9 cellular contexts compared by ENCODE assay signal in the genomic region with DNA sequence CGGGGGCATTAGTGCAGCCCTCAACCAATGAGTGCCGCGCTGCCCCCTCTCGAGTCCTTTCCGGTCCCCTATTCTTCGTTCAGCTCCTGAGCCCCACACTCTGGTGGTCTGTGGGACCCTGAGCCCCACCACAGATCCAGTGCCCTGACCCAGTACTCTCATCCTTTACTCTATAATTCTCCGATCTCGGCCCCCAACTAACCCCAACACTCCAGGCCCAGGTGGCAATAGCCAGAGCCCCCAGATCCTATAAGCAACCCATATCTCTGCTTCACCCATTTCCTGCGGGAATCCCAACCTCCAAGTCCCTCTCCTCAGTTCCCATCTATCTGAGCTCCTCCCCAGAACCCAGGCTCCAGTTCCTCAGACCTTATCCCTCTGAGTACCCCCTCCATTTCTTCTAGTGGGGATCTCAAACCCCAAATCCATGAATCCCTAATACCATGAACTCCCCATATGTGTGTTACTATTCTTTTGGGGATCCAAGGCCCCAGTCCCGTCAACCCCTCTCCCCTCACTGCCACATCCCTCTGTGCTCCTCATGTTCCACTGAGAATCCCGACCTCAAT. TPM values are rescaled to one million over a fixed set of nuclear protein-coding genes. Genes with fewer than 3 reads are reported as not detected.
DNase-seq lines count a peak whose midpoint lies in the region; ATAC-seq and TF ChIP-seq lines count a peak whose summit lies in the region.
"Had no signal": no experiment of that assay in that cellular context is flagged by ENCODE, and none has a peak within 500 bp of the region (broad histone marks: within the 10 kb centered on the region; RNA-seq: fewer than 3 reads in every experiment).

No MANE protein-coding gene starts in this region.

- TF ChIP-seq CTCF in AG04449 (IDR thresholded peaks at IDR 0.05; ENCODE audit: insufficient read depth, low read length, missing control alignments) = no peak

- H3K27me3 Mint-ChIP-seq in central memory CD8-positive, alpha-beta T cell = no peaks in the 10 kb centered on the region

- no peaks in the 10 kb centered on the region for H3K27me3 ChIP-seq in HUES64 (ENCODE audit: insufficient read depth, low read length)
- no peaks in the 10 kb centered on the region for H3K27me3 ChIP-seq in muscle layer of duodenum (ENCODE audit: low read depth, low read length)

- H3K36me3 ChIP-seq in HUES64 (ENCODE audit: insufficient read depth, low read length) (peaks cover 3% of the 10 kb centered on the region; the same call in 1 of the 2 replicates), muscle layer of duodenum (ENCODE audit: control insufficient read depth in 1 of 2, insufficient read depth in 2 of 2, low read length in 2 of 2) (no peaks in the 10 kb centered on the region)

- 25% methylated on average over 11 of the region's 11 CpGs for WGBS in HUES64

- no peak for ATAC-seq in central memory CD8-positive, alpha-beta T cell (replicated peaks; ENCODE audit: extremely low read depth, poor library complexity, severe bottlenecking)

- POLR2A ChIA-PET in AG04449 (lab: Yijun Ruan, JAX) = interaction anchor here (0.7 to 1.9 kb wide), 9 partner anchors 11 to 306 kb away, joined by 3 to 12 read pairs (median 4); a partner anchor contains a TSS

- H3K4me3 ChIP-seq in AG04449 (ENCODE audit: low read depth, low read length) (peak overlapping the region; percentile 65), HUES64 (ENCODE audit: low read length) (peak overlapping the region; percentile 51), muscle layer of duodenum (ENCODE audit: low read depth in 1 of 2, low read length in 2 of 2) (peak overlapping the region; percentile 62 to 74)

- no peak overlapping the region for H3K27ac ChIP-seq in HUES64 (ENCODE audit: low read depth, low read length)
- H3K27ac ChIP-seq in muscle layer of duodenum (ENCODE audit: low read length) = peak overlapping the region; percentile 90

- H3K36me3 Mint-ChIP-seq in central memory CD8-positive, alpha-beta T cell (ENCODE audit: insufficient read depth) = peaks cover 11% of the 10 kb centered on the region

- CTCF ChIA-PET in AG04449 (lab: Yijun Ruan, JAX) = interaction anchor here (0.6 to 2.0 kb wide), 8 partner anchors 9 to 280 kb away, joined by 3 to 9 read pairs (median 4); a partner anchor contains a TSS

- no peaks in the 10 kb centered on the region for H3K9me3 ChIP-seq in HUES64 (ENCODE audit: insufficient read depth, low read depth, low read length)
- no peaks in the 10 kb centered on the region for H3K9me3 ChIP-seq in muscle layer of duodenum (ENCODE audit: control insufficient read depth in 1 of 2, low read length in 2 of 2)

- H3K4me1 ChIP-seq in HUES64 (ENCODE audit: insufficient read depth, low read length) (peaks cover 6% of the 10 kb centered on the region; the same call in 1 of the 2 replicates), muscle layer of duodenum (ENCODE audit: control insufficient read depth in 1 of 2, insufficient read depth in 2 of 2, low read length in 2 of 2) (peaks cover 13 to 32% of the 10 kb centered on the region in 2 donors)

- H3K4me1 Mint-ChIP-seq in central memory CD8-positive, alpha-beta T cell = peaks cover 48% of the 10 kb centered on the region

- H3K9ac ChIP-seq in HUES64 (ENCODE audit: low read depth, low read length) = no peak overlapping the region

- H3K4me3 Mint-ChIP-seq in central memory CD8-positive, alpha-beta T cell = peak overlapping the region; percentile 58

- H3K27ac Mint-ChIP-seq in central memory CD8-positive, alpha-beta T cell (ENCODE audit: low read depth) = peak overlapping the region; percentile 88

- DNase-seq in AG04449 (ENCODE audit: low read depth, low spot score) (no peak), NCI-H1417 treated with DMSO at 0.1 percent for 48 hours (lab: John Stamatoyannopoulos, UW) (no peak), 8988T (no peak), A172 (ENCODE audit: low spot score) (no peak), NCI-H524 treated with DMSO at 0.1 percent for 48 hours (lab: John Stamatoyannopoulos, UW) (no peak)
- DNase-seq in central memory CD8-positive, alpha-beta T cell (ENCODE audit: low spot score in 2 of 2) = no peak

- H3K9me3 Mint-ChIP-seq in central memory CD8-positive, alpha-beta T cell = no peaks in the 10 kb centered on the region

RNA-seq across cellular contexts. Expression of a gene that starts 1.0 kb away (rescaled TPM):
- polyA plus RNA-seq in HUES64 (2013, experiment 1 of 2) = 19.3 TPM
- polyA plus RNA-seq in HUES64 (2013, experiment 2 of 2) = 19.7 TPM
- total RNA-seq in A172 (2014; rRNA removed; shearing (Covaris generic)) = 47.0 and 55.6 TPM in 2 replicates

RNA-seq across cellular contexts. Expression of a gene that starts 3.3 kb away (rescaled TPM):
- polyA plus RNA-seq in HUES64 (2013, experiment 1 of 2) = 1.2 TPM
- polyA plus RNA-seq in HUES64 (2013, experiment 2 of 2) = 3.0 TPM
- not detected in 2 replicates for total RNA-seq in A172 (2014; rRNA removed; shearing (Covaris generic))
- total RNA-seq: T-helper 2 cell treated with Interferon-gamma antibody and Interleukin-4, amounts not matched to agents 100 ng/mL and 5 ng/mL, for 36 hours had no signal

RNA-seq across cellular contexts. Expression of a gene that starts 11.0 kb away (rescaled TPM):
- polyA plus RNA-seq in HUES64 (2013, experiment 1 of 2) = 0.65 TPM
- polyA plus RNA-seq in HUES64 (2013, experiment 2 of 2) = 2.0 TPM
- not detected in 2 replicates for total RNA-seq in A172 (2014; rRNA removed; shearing (Covaris generic))

RNA-seq across cellular contexts. Expression of a gene that starts 16.2 kb away (rescaled TPM):
- 34.4 TPM for polyA plus RNA-seq in HUES64 (2013, experiment 1 of 2)
- 28.2 TPM for polyA plus RNA-seq in HUES64 (2013, experiment 2 of 2)
- 87.1 and 116 TPM in 2 replicates for total RNA-seq in A172 (2014; rRNA removed; shearing (Covaris generic))

RNA-seq across cellular contexts. Expression of a gene that starts 23.9 kb away (rescaled TPM):
- polyA plus RNA-seq in HUES64 (2013, experiment 1 of 2) = 40.2 TPM
- polyA plus RNA-seq in HUES64 (2013, experiment 2 of 2) = 36.1 TPM
- 19.1 and 20.7 TPM in 2 replicates for total RNA-seq in A172 (2014; rRNA removed; shearing (Covaris generic))
